In the genomic region with DNA sequence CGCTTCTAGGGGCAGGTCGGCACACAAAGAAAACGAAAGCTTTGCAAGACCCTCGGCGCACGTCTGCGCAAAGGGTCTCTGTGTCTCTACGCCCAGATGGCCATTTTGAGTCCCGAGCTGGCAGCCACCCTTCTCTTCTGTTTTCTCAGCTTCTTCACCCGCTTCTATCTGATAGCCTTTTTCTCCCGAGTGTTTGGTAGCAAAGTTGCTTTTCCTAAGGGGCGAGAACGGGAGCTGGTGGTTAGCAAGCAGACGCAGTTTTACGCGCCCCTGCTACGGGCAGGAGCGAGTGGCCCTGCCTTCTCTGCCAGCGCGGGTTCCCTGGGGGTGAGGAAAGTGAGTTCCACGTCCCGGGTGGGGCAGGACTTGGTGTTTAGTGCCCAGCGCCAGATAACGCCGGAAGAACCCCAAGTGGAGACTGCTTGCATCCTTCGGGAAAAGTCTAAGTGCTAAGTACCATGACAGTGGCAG, we compare ENCODE assay signal across 8 cellular contexts. TPM values are rescaled to one million over a fixed set of nuclear protein-coding genes. Genes with fewer than 3 reads are reported as not detected.
DNase-seq lines count a peak whose midpoint lies in the region; ATAC-seq, FAIRE-seq and TF ChIP-seq lines count a peak whose summit lies in the region.

No MANE protein-coding gene starts in this region.

- no peaks in the 10 kb centered on the region for H3K9me3 ChIP-seq in SK-N-SH
- no peaks in the 10 kb centered on the region for H3K9me3 ChIP-seq in endodermal cell (ENCODE audit: control insufficient read depth, low read length)

- peak overlapping the region; percentile 49 for H3K4me3 Mint-ChIP-seq in endodermal cell
- H3K4me3 Mint-ChIP-seq in natural killer cell = peak overlapping the region; percentile 69

- H3K4me1 ChIP-seq in SK-N-SH (ENCODE audit: control insufficient read depth in 1 of 2, insufficient read depth in 2 of 2, low read depth in 1 of 2, low read length in 1 of 2) (peaks cover 8 to 14% of the 10 kb centered on the region in 2 experiments; a peak in 3 of 4 replicates), endodermal cell (ENCODE audit: control insufficient read depth, insufficient read depth, low read length) (peaks cover 1% of the 10 kb centered on the region)

- TF ChIP-seq EP300 in SK-N-SH (IDR thresholded peaks at IDR 0.05; ENCODE audit: borderline replicate concordance in 1 of 2, low read depth in 1 of 2, low read length in 1 of 2) = no peak

- H3K27me3 Mint-ChIP-seq in endodermal cell (ENCODE audit: insufficient read depth) (peaks cover 13% of the 10 kb centered on the region), natural killer cell (ENCODE audit: low read depth in 2 of 2) (peaks cover 33% of the 10 kb centered on the region in 2 donors)

- H3K36me3 Mint-ChIP-seq in endodermal cell (ENCODE audit: low read depth) = no peaks in the 10 kb centered on the region
- no peaks in the 10 kb centered on the region for H3K36me3 Mint-ChIP-seq in natural killer cell

- DNase-seq in AG10803 (ENCODE audit: low read depth) = peak; percentile 47
- DNase-seq in HFF-Myc (ENCODE audit: extremely low read depth, low read depth) = no peak
- DNase-seq in SK-N-SH = peak; percentile 58
- peak; percentile 63 for DNase-seq in endodermal cell
- no peak for DNase-seq in natural killer cell
- DNase-seq in GM19239 (ENCODE audit: insufficient read length, low spot score) = no peak
- DNase-seq in activated CD4-positive, CD25-positive, alpha-beta regulatory T cell treated with anti-CD3 and anti-CD28 coated beads, Interleukin-2, amount 50 U/mL, for 72 hours = no peak

- FAIRE-seq in GM19239 (lab: Jason Lieb, UNC) = no peak

- H3K9me2 ChIP-seq in SK-N-SH = no peaks in the 10 kb centered on the region

- TF ChIP-seq CTCF in AG10803 (conservative IDR thresholded peaks at IDR 0.05; ENCODE audit: low read length) (0 out of 2 replicates have a peak, but pooled peaks have one; percentile 8), HFF-Myc (IDR thresholded peaks at IDR 0.05; ENCODE audit: low read depth, low read length, missing control alignments) (no peak), SK-N-SH (IDR thresholded peaks at IDR 0.05) (no peak; the same call in 1 of the 2 replicates), endodermal cell (conservative IDR thresholded peaks at IDR 0.05) (no peak), natural killer cell (IDR thresholded peaks at IDR 0.05) (no peak)

- TF ChIP-seq RAD21 in SK-N-SH (IDR thresholded peaks at IDR 0.05; ENCODE audit: low read length) = no peak

- peaks cover 20% of the 10 kb centered on the region for H3K79me2 ChIP-seq in SK-N-SH (ENCODE audit: insufficient read depth)

- WGBS in SK-N-SH (ENCODE audit: low lambda C conversion rate) = 27% methylated on average over 23 of the region's 26 CpGs
- 82 to 83% methylated on average over 15 to 26 of the region's 26 CpGs for WGBS in endodermal cell (ENCODE audit: insufficient coverage in 1 of 2, insufficient read length in 1 of 2), 2 experiments

- peak overlapping the region; percentile 48 to 81; a peak in 3 of 4 replicates for H3K27ac ChIP-seq in SK-N-SH (ENCODE audit: low read depth in 2 of 2, low read length in 1 of 2)
- H3K27ac ChIP-seq in endodermal cell (ENCODE audit: low read depth, low read length) = no peak overlapping the region

- no peaks in the 10 kb centered on the region for H3K27me3 ChIP-seq in SK-N-SH (ENCODE audit: insufficient read depth)
- H3K27me3 ChIP-seq in endodermal cell (ENCODE audit: control insufficient read depth, insufficient read depth, low read length, poor library complexity, severe bottlenecking) = peaks cover 9% of the 10 kb centered on the region

- H3K4me1 Mint-ChIP-seq in endodermal cell (peaks cover 12% of the 10 kb centered on the region), natural killer cell (peaks cover 38 to 39% of the 10 kb centered on the region in 2 donors)

- intact Hi-C loops in natural killer cell (cut with micrococcal nuclease) = no loop called here

- H3K36me3 ChIP-seq in SK-N-SH (replicated peaks in 1 of 2; ENCODE audit: control insufficient read depth in 1 of 2, insufficient read depth in 2 of 2, low read length in 1 of 2) (no peaks in the 10 kb centered on the region), endodermal cell (ENCODE audit: control insufficient read depth, insufficient read depth, low read length) (no peaks in the 10 kb centered on the region)

- no peaks in the 10 kb centered on the region for H3K9me3 Mint-ChIP-seq in endodermal cell
- no peaks in the 10 kb centered on the region for H3K9me3 Mint-ChIP-seq in natural killer cell

- CTCF ChIA-PET in SK-N-SH (lab: Yijun Ruan, JAX) = interaction anchor here (0.8 to 1.9 kb wide), 8 partner anchors 8 to 419 kb away, joined by 3 to 5 read pairs (median 4); a partner anchor contains a TSS

- H3K4me3 ChIP-seq in AG10803 (ENCODE audit: low read length) (peak overlapping the region; percentile 64), HFF-Myc (replicated peaks; ENCODE audit: low read depth, low read length) (peak overlapping the region; percentile 51), SK-N-SH (ENCODE audit: low read depth in 2 of 2, low read length in 1 of 2) (peak overlapping the region; percentile 43 to 53), endodermal cell (ENCODE audit: low read length) (no peak overlapping the region)

- H3K27ac Mint-ChIP-seq in endodermal cell (no peak overlapping the region), natural killer cell (no peak overlapping the region)

- ATAC-seq in natural killer cell = no peak
- ATAC-seq in HG02763 (IDR thresholded peaks at IDR 0.05; ENCODE audit: unreplicated experiment) = no peak

- H3K9ac ChIP-seq in SK-N-SH = peak overlapping the region; percentile 73
- no peak overlapping the region for H3K9ac ChIP-seq in endodermal cell (ENCODE audit: extremely low read depth, low read length, poor library complexity, severe bottlenecking)

- peak overlapping the region; percentile 83 for H3K4me2 ChIP-seq in SK-N-SH

- peaks cover 12% of the 10 kb centered on the region for H4K20me1 ChIP-seq in SK-N-SH (ENCODE audit: insufficient read depth)

- peak overlapping the region; percentile 96 for H2AFZ ChIP-seq in SK-N-SH (ENCODE audit: low read depth)

- no peaks in the 10 kb centered on the region for H3F3A ChIP-seq in SK-N-SH (replicated peaks; ENCODE audit: insufficient read depth)

- POLR2A ChIA-PET in SK-N-SH (lab: Yijun Ruan, JAX) = interaction anchor here (0.7 to 1.6 kb wide), 6 partner anchors 9 to 110 kb away, joined by 3 to 5 read pairs (median 3); a partner anchor contains a TSS

TF ChIP-seq in SK-N-SH, 30 proteins besides CTCF, POLR2A, EP300 and RAD21 (continues in another document):
- TF ChIP-seq FOXJ3 (CRISPR knock-in tag; IDR thresholded peaks at IDR 0.05) = no peak
- TF ChIP-seq, protein P1, sequence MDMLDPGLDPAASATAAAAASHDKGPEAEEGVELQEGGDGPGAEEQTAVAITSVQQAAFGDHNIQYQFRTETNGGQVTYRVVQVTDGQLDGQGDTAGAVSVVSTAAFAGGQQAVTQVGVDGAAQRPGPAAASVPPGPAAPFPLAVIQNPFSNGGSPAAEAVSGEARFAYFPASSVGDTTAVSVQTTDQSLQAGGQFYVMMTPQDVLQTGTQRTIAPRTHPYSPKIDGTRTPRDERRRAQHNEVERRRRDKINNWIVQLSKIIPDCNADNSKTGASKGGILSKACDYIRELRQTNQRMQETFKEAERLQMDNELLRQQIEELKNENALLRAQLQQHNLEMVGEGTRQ (IDR thresholded peaks at IDR 0.05; ENCODE audit: borderline replicate concordance, low read depth, low read length) = no peak
- TF ChIP-seq FOSL2 (IDR thresholded peaks at IDR 0.05; ENCODE audit: borderline replicate concordance, low read depth) = no peak
- no peak for TF ChIP-seq TCF12 (IDR thresholded peaks at IDR 0.05)
- TF ChIP-seq TAF1 (IDR thresholded peaks at IDR 0.05; ENCODE audit: borderline replicate concordance, low read depth, low read length) = peak; percentile 37; the same call in 1 of the 2 replicates
- no peak for TF ChIP-seq SIN3A (IDR thresholded peaks at IDR 0.05; ENCODE audit: borderline replicate concordance, low read depth, low read length)
- no peak for TF ChIP-seq FOXM1 (IDR thresholded peaks at IDR 0.05; ENCODE audit: low read depth)
- TF ChIP-seq RFX5 (IDR thresholded peaks at IDR 0.05; ENCODE audit: low read length) = no peak
- TF ChIP-seq GABPA (IDR thresholded peaks at IDR 0.05; ENCODE audit: low read depth) = no peak
- TF ChIP-seq MEF2A (IDR thresholded peaks at IDR 0.05; ENCODE audit: borderline replicate concordance, low read depth) = no peak
- TF ChIP-seq MXI1 (IDR thresholded peaks at IDR 0.05; ENCODE audit: low read depth, low read length) = peak; percentile 32; the same call in 1 of the 2 replicates
- TF ChIP-seq POLR2AphosphoS5 (IDR thresholded peaks at IDR 0.05; ENCODE audit: low read depth, low read length) = no peak
- TF ChIP-seq EZH2phosphoT487 (IDR thresholded peaks at IDR 0.05; ENCODE audit: borderline replicate concordance, low read depth) = no peak
- no peak for TF ChIP-seq JUND (IDR thresholded peaks at IDR 0.05)
- TF ChIP-seq, protein P2, sequence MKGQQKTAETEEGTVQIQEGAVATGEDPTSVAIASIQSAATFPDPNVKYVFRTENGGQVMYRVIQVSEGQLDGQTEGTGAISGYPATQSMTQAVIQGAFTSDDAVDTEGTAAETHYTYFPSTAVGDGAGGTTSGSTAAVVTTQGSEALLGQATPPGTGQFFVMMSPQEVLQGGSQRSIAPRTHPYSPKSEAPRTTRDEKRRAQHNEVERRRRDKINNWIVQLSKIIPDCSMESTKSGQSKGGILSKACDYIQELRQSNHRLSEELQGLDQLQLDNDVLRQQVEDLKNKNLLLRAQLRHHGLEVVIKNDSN (IDR thresholded peaks at IDR 0.05; ENCODE audit: borderline replicate concordance, low read depth) = no peak
- TF ChIP-seq YY1 (IDR thresholded peaks at IDR 0.05; ENCODE audit: low read depth) = 0 out of 2 replicates have a peak, but pooled peaks have one; percentile 38
- TF ChIP-seq SMC3 (IDR thresholded peaks at IDR 0.05; ENCODE audit: low read depth, low read length) = no peak

RNA-seq across cellular contexts. Expression of a gene that starts 2.9 kb away (rescaled TPM):
- 29.8 and 39.6 TPM in 2 replicates for polyA plus RNA-seq in SK-N-SH (2012; rRNA removed)
- 29.3 and 35.0 TPM in 2 replicates for polyA plus RNA-seq in SK-N-SH (2012; cell fraction: cytosol; rRNA removed)
- 21.0 and 29.3 TPM in 2 replicates for polyA plus RNA-seq in SK-N-SH (2012; cell fraction: nucleus; rRNA removed)
- total RNA-seq in endodermal cell (10 to 100 TPM; 18.8 to 23.3 TPM), natural killer cell (10 to 100 TPM; 23.9 to 31.7 (median 29.4) TPM)
- polyA plus RNA-seq in endodermal cell (2013, experiment 1 of 2) = 36.3 TPM
- 32.6 TPM for polyA plus RNA-seq in endodermal cell (2013, experiment 2 of 2)

RNA-seq across cellular contexts. Expression of a gene that starts 8.7 kb away (rescaled TPM):
- not detected in 2 replicates for polyA plus RNA-seq in SK-N-SH (2012; rRNA removed)
- polyA plus RNA-seq in SK-N-SH (2012; cell fraction: cytosol; rRNA removed) = not detected in 2 replicates
- not detected in 2 replicates for polyA plus RNA-seq in SK-N-SH (2012; cell fraction: nucleus; rRNA removed)
- under 1 TPM in 1 of 2 donors, not detected in 1; 0.84 TPM for total RNA-seq in endodermal cell
- not detected for polyA plus RNA-seq in endodermal cell (2013, experiment 1 of 2)
- polyA plus RNA-seq in endodermal cell (2013, experiment 2 of 2) = not detected
- not detected for total RNA-seq in natural killer cell

Comparison
In these comparisons a context has a peak if more than half of its experiments do, and no peak if none do; other contexts are left out.
1. DNase-seq: peak in AG10803 (single experiment), SK-N-SH (single experiment) and endodermal cell (single experiment); none in HFF-Myc (single experiment), natural killer cell (single experiment), GM19239 (single experiment) and activated CD4-positive, CD25-positive, alpha-beta regulatory T cell treated with anti-CD3 and anti-CD28 coated beads, Interleukin-2, amount 50 U/mL, for 72 hours (single experiment).